ENCODE assay signal across 8 cellular contexts in genomic region chr14:64337901-64338615, GRCh38. TPM values are rescaled to one million over a fixed set of nuclear protein-coding genes. Genes with fewer than 3 reads are reported as not detected.
DNase-seq lines count a peak whose midpoint lies in the region; ATAC-seq and TF ChIP-seq lines count a peak whose summit lies in the region.

No MANE protein-coding gene starts in this region.

- peak overlapping the region; percentile 66 for H3K9ac ChIP-seq in KMS-11
- peak overlapping the region; percentile 97 for H3K9ac ChIP-seq in PC-3 (ENCODE audit: low read length)
- H3K9ac ChIP-seq in iPS-18a (ENCODE audit: low read length) = peak overlapping the region; percentile 81

- H3K4me3 Mint-ChIP-seq in brain = peak overlapping the region; percentile 86 to 98 (median 92)

- H3K36me3 Mint-ChIP-seq in brain = no peaks in the 10 kb centered on the region

- no peaks in the 10 kb centered on the region for H3K27me3 ChIP-seq in KMS-11 (ENCODE audit: insufficient read depth, low read depth)
- H3K27me3 ChIP-seq in PC-3 (ENCODE audit: low read length) = no peaks in the 10 kb centered on the region
- no peaks in the 10 kb centered on the region for H3K27me3 ChIP-seq in iPS-18a (ENCODE audit: control insufficient read depth, insufficient read depth, low read length)

- no peaks in the 10 kb centered on the region for H3K9me2 ChIP-seq in PC-3 (replicated peaks; ENCODE audit: low read length)

- H3K79me2 ChIP-seq in KMS-11 (ENCODE audit: insufficient read depth, low read depth) = no peaks in the 10 kb centered on the region
- H3K79me2 ChIP-seq in PC-3 (ENCODE audit: low read length) = peaks cover 20% of the 10 kb centered on the region

- no peak for TF ChIP-seq CTCF in KMS-11 (conservative IDR thresholded peaks at IDR 0.05; ENCODE audit: low read depth, low read length)
- peak; percentile 29; the same call in 1 of the 2 replicates for TF ChIP-seq CTCF in PC-3 (conservative IDR thresholded peaks at IDR 0.05; ENCODE audit: low read depth, low read length)
- TF ChIP-seq CTCF in brain (conservative IDR thresholded peaks at IDR 0.05) = peak in 1 of 2 experiments; percentile 23

- BruUV-seq in PC-3 (replicated peaks; lab: Mats Ljungman, UMichigan) = TSS peak; percentile 63

- ATAC-seq in PC-3 (peak; percentile 66), sciatic nerve (peak; percentile 75)

- H3K4me1 ChIP-seq in KMS-11 (ENCODE audit: low read depth, poor library complexity, severe bottlenecking) = peaks cover 17% of the 10 kb centered on the region
- peaks cover 22% of the 10 kb centered on the region for H3K4me1 ChIP-seq in PC-3 (ENCODE audit: insufficient read depth, low read length)
- H3K4me1 ChIP-seq in iPS-18a (ENCODE audit: control insufficient read depth, low read depth, low read length) = peaks cover 13% of the 10 kb centered on the region

- H3K4me1 Mint-ChIP-seq in brain = peaks cover 36% of the 10 kb centered on the region

- H4K20me1 ChIP-seq in KMS-11 (ENCODE audit: insufficient read depth) = no peaks in the 10 kb centered on the region
- H4K20me1 ChIP-seq in PC-3 (ENCODE audit: low read length) = no peaks in the 10 kb centered on the region

- peak overlapping the region; percentile 88; the same call in 1 of the 2 replicates for H3K4me2 ChIP-seq in KMS-11
- peak overlapping the region; percentile 98 for H3K4me2 ChIP-seq in PC-3 (ENCODE audit: low read length)

- intact Hi-C loops in PC-3 (cut with micrococcal nuclease) = loop anchor here (1.0 to 2.0 kb wide), 3 partner anchors 50 to 129 kb away; partner anchors contain the start of gene MTHFD1
- intact Hi-C loops in sciatic nerve (cut with DNase I) = no loop called here

- POLR2A ChIA-PET in PC-3 (lab: Charles Lee; ENCODE audit: unreplicated experiment) = interaction anchor here (0.6 to 0.7 kb wide), 2 partner anchors 171 to 173 kb away, joined by 3 read pairs; no protein-coding TSS in a partner anchor

- H2AFZ ChIP-seq in KMS-11 (ENCODE audit: low read depth) = peak overlapping the region; percentile 86
- H2AFZ ChIP-seq in PC-3 (ENCODE audit: low read length) = peak overlapping the region; percentile 98

- peaks cover 10% of the 10 kb centered on the region for H3K27me3 Mint-ChIP-seq in brain

- no peaks in the 10 kb centered on the region for H3F3A ChIP-seq in PC-3 (ENCODE audit: low read length, unreplicated experiment)

- H3K9me3 ChIP-seq in PC-3 (ENCODE audit: low read length) = peaks cover 12% of the 10 kb centered on the region
- no peaks in the 10 kb centered on the region for H3K9me3 ChIP-seq in iPS-18a (ENCODE audit: control insufficient read depth, low read depth, low read length)

- peak overlapping the region; percentile 72 for H3K27ac ChIP-seq in KMS-11
- peak overlapping the region; percentile 79 for H3K27ac ChIP-seq in PC-3 (ENCODE audit: low read length)
- H3K27ac ChIP-seq in iPS-18a (ENCODE audit: low read length) = peak overlapping the region; percentile 16

- H3K4me3 ChIP-seq in KMS-11 (IDR thresholded peaks at IDR 0.05; ENCODE audit: insufficient read depth, low read depth, low read length) (no peak overlapping the region), PC-3 (ENCODE audit: low read length) (peak overlapping the region; percentile 90), iPS-18a (ENCODE audit: low read length) (peak overlapping the region; percentile 76)

- CTCF ChIA-PET in PC-3 (lab: Charles Lee) = interaction anchor here (0.7 to 1.1 kb wide), 3 partner anchors 34 to 200 kb away, joined by 4 to 8 read pairs (median 4); no protein-coding TSS in a partner anchor

- no peaks in the 10 kb centered on the region for H3K36me3 ChIP-seq in KMS-11 (ENCODE audit: insufficient read depth)
- H3K36me3 ChIP-seq in PC-3 (ENCODE audit: low read depth, low read length) = no peaks in the 10 kb centered on the region
- no peaks in the 10 kb centered on the region for H3K36me3 ChIP-seq in iPS-18a (ENCODE audit: control insufficient read depth, low read depth, low read length)

- H3K9me3 Mint-ChIP-seq in brain = peaks cover 0 to 6% (median 3%) of the 10 kb centered on the region in 5 experiments

- H3K27ac Mint-ChIP-seq in brain = peak overlapping the region; percentile 92 to 99 (median 98)

- peak in 2 of 3 donors; percentile 4 to 26 for DNase-seq in stimulated activated CD4-positive, alpha-beta T cell treated with anti-CD3 and anti-CD28 coated beads, Interleukin-12 subunit alpha, Interleukin-12 subunit beta, amount 100 ng/mL, for 48 hours (ENCODE audit: low read depth in 2 of 3, low spot score in 1 of 3)
- DNase-seq in stimulated activated CD4-positive, alpha-beta T cell treated with anti-CD3 and anti-CD28 coated beads, Interleukin-4, amount 100 ng/mL, for 1 hour = no peak
- peak; percentile 37 for DNase-seq in H4 (ENCODE audit: low spot score)
- peak; percentile 71 for DNase-seq in PC-3
- peak; percentile 70 for DNase-seq in sciatic nerve (ENCODE audit: low spot score)

RNA-seq across cellular contexts. Expression of gene ESR2, which starts 43.9 kb away (rescaled TPM):
- 0.10 TPM in 1 of 2 replicates, not detected in the other for total RNA-seq in H4 (2014; rRNA removed; shearing (Covaris generic))
- 0.18 and 0.35 TPM in 2 replicates for total RNA-seq in PC-3 (2014; rRNA removed)
- 0.10 TPM for polyA plus RNA-seq in brain (ENCODE audit: insufficient read depth, low read depth, low replicate concordance)
- 0.76 TPM for total RNA-seq in sciatic nerve

RNA-seq across cellular contexts. Expression of gene MTHFD1, which starts 50.1 kb away (rescaled TPM):
- 38.0 and 57.8 TPM in 2 replicates for total RNA-seq in H4 (2014; rRNA removed; shearing (Covaris generic))
- 89.3 and 103 TPM in 2 replicates for total RNA-seq in PC-3 (2014; rRNA removed)
- 94.8 TPM for polyA plus RNA-seq in brain (ENCODE audit: insufficient read depth, low read depth, low replicate concordance)
- 49.9 TPM for total RNA-seq in sciatic nerve

Comparison
In these comparisons a context has a peak if more than half of its experiments do, and no peak if none do; other contexts are left out.
1. H3K27ac ChIP-seq: peak in every context shown above with its lines; median percentile 79 in PC-3; 72 in KMS-11; 16 in iPS-18a.